Comparison of ENCODE assay signal across 2 cellular contexts in the genomic region with DNA sequence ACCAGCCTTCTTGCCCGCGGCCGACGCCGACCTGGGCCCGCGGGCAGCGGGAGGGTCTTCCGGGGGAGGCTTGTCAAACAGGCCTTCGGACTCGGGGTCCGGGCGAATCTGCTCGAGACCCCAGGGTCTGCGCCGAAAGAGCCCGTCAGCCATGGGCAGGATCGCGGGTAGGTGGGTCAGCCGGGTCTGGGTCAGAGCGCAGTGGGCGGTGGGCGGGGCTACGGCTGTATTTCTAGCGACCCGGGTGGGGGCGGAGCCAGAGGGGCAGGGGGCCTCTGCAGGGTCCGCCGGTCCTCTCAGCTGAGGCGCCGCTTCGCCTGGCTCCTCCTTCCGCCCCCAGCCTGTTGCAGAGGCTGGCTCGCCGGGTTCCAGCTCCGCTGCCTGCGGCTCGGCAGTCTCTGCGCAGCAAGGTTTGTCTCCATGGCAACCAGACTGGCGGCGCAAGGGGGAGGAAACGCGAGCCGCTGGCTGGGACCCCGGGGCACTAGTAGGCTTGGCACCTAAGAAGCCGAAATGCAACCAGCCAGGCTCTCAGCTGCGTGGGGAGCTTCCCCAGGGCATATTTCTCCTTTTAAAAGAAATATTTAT.
A peak's percentile ranks its signal among the peaks of the same experiment; 100 is the strongest.
TF ChIP-seq lines count a peak whose summit lies in the region.

No MANE protein-coding gene starts in this region.

TF ChIP-seq in IMR-90, 13 proteins besides CTCF, POLR2A, EP300 and RAD21 (continued from another document):
- TF ChIP-seq, protein P1, sequence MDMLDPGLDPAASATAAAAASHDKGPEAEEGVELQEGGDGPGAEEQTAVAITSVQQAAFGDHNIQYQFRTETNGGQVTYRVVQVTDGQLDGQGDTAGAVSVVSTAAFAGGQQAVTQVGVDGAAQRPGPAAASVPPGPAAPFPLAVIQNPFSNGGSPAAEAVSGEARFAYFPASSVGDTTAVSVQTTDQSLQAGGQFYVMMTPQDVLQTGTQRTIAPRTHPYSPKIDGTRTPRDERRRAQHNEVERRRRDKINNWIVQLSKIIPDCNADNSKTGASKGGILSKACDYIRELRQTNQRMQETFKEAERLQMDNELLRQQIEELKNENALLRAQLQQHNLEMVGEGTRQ (IDR thresholded peaks at IDR 0.05; ENCODE audit: low read depth, low read length) = no peak
- TF ChIP-seq RCOR1 (IDR thresholded peaks at IDR 0.05; ENCODE audit: insufficient replicate concordance, low read length) = no peak
- TF ChIP-seq BHLHE40 (IDR thresholded peaks at IDR 0.05; ENCODE audit: low read depth, low read length) = no peak
- TF ChIP-seq NFE2L2 (IDR thresholded peaks at IDR 0.05; ENCODE audit: low read depth, low read length) = no peak
- peak; percentile 92; the same call in 1 of the 2 replicates for TF ChIP-seq MAZ (IDR thresholded peaks at IDR 0.05; ENCODE audit: borderline replicate concordance, low read depth, low read length)
- no peak for TF ChIP-seq CEBPB (IDR thresholded peaks at IDR 0.05; ENCODE audit: low read depth, low read length)
- no peak for TF ChIP-seq SMC3 (IDR thresholded peaks at IDR 0.05; ENCODE audit: low read depth, low read length)
- TF ChIP-seq RFX5 (IDR thresholded peaks at IDR 0.05; ENCODE audit: low read depth, low read length) = no peak
- TF ChIP-seq MXI1 (IDR thresholded peaks at IDR 0.05; ENCODE audit: borderline replicate concordance, low read depth, low read length) = peak; percentile 50; the same call in 1 of the 2 replicates
- TF ChIP-seq ELK1 (IDR thresholded peaks at IDR 0.05; ENCODE audit: borderline replicate concordance, low read depth, low read length) = no peak
- TF ChIP-seq MAFK (IDR thresholded peaks at IDR 0.05; ENCODE audit: low read depth, low read length) = no peak

TF ChIP-seq in neural cell, 6 proteins besides CTCF, POLR2A, EP300 and RAD21:
- TF ChIP-seq, protein P2, sequence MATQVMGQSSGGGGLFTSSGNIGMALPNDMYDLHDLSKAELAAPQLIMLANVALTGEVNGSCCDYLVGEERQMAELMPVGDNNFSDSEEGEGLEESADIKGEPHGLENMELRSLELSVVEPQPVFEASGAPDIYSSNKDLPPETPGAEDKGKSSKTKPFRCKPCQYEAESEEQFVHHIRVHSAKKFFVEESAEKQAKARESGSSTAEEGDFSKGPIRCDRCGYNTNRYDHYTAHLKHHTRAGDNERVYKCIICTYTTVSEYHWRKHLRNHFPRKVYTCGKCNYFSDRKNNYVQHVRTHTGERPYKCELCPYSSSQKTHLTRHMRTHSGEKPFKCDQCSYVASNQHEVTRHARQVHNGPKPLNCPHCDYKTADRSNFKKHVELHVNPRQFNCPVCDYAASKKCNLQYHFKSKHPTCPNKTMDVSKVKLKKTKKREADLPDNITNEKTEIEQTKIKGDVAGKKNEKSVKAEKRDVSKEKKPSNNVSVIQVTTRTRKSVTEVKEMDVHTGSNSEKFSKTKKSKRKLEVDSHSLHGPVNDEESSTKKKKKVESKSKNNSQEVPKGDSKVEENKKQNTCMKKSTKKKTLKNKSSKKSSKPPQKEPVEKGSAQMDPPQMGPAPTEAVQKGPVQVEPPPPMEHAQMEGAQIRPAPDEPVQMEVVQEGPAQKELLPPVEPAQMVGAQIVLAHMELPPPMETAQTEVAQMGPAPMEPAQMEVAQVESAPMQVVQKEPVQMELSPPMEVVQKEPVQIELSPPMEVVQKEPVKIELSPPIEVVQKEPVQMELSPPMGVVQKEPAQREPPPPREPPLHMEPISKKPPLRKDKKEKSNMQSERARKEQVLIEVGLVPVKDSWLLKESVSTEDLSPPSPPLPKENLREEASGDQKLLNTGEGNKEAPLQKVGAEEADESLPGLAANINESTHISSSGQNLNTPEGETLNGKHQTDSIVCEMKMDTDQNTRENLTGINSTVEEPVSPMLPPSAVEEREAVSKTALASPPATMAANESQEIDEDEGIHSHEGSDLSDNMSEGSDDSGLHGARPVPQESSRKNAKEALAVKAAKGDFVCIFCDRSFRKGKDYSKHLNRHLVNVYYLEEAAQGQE (IDR thresholded peaks at IDR 0.05; ENCODE audit: borderline replicate concordance) = peak; percentile 93
- TF ChIP-seq POLR2AphosphoS5 (IDR thresholded peaks at IDR 0.05) (peak; percentile 94), SMC3 (conservative IDR thresholded peaks at IDR 0.05; ENCODE audit: poor library complexity) (peak; percentile 47), TAF1 (IDR thresholded peaks at IDR 0.05; ENCODE audit: low read depth) (peak; percentile 92), EZH2 (IDR thresholded peaks at IDR 0.05; ENCODE audit: borderline replicate concordance, insufficient read depth, low read length, poor library complexity, severe bottlenecking) (no peak), MXI1 (conservative IDR thresholded peaks at IDR 0.05; ENCODE audit: poor library complexity, severe bottlenecking) (peak; percentile 55)
